19 cellular contexts compared by ENCODE assay signal in the genomic region with DNA sequence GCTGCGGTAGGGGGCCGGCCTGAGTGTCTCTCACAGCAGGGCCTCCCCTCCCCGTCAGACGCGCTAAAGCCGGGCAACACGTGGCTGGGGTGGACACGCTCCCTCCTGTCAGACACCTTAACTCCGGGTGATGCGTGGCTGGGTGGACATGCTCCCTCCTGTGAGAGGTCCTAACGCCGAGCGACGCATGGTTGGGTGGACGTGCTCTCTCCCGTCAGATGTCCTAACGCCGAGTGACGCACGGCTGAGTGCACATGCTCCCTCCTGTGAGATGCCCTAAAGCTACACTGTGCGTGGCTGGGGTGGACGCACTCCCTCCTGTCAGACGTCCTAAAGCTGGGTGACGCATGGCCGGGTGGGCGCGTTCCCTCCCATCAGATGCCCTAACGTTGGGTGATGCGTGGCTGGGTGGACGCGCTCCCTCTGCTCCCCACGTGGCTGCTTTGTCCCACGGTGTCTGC.
DNase-seq lines count a peak whose midpoint lies in the region; ATAC-seq and TF ChIP-seq lines count a peak whose summit lies in the region.
"Had no signal": no experiment of that assay in that cellular context is flagged by ENCODE, and none has a peak within 500 bp of the region (broad histone marks: within the 10 kb centered on the region; RNA-seq: fewer than 3 reads in every experiment).

No MANE protein-coding gene starts in this region.

- no peak overlapping the region for H3K56ac ChIP-seq in IMR-90 (ENCODE audit: extremely low read depth, insufficient read depth, low read length)

- WGBS in IMR-90 (ENCODE audit: extremely low coverage in 2 of 2, insufficient read length in 1 of 2), 2 experiments = 94% methylated on average over 21 of the region's 33 CpGs; no CpG with 5 or more reads in 1 of the 2 experiments
- WGBS in mesenchymal stem cell = 97% methylated on average over 33 of the region's 33 CpGs

- H3K27me3 ChIP-seq in IMR-90 (ENCODE audit: control insufficient read depth, insufficient read depth, low read length) (no peaks in the 10 kb centered on the region), mesenchymal stem cell (ENCODE audit: control insufficient read depth in 1 of 2, insufficient read depth in 1 of 2, low read length in 2 of 2) (no peaks in the 10 kb centered on the region)
- H3K27me3 ChIP-seq: BLaER1, SJSA1 had no signal

- peaks cover 3% of the 10 kb centered on the region; the same call in 1 of the 2 replicates for H3K9me3 ChIP-seq in IMR-90 (ENCODE audit: control insufficient read depth, insufficient read depth, low read length)
- no peaks in the 10 kb centered on the region for H3K9me3 ChIP-seq in mesenchymal stem cell (ENCODE audit: control insufficient read depth, low read length)
- H3K9me3 ChIP-seq: SJSA1 had no signal

- H3K23ac ChIP-seq in IMR-90 (ENCODE audit: low read depth, low read length) = no peak overlapping the region
- no peak overlapping the region for H3K23ac ChIP-seq in mesenchymal stem cell (ENCODE audit: low read length in 2 of 2)

- dilution Hi-C loops in IMR-90 (cut with HindIII; ENCODE audit: low sequenced_read_pairs, unreplicated experiment) = no loop called here

- H3K4me1 ChIP-seq in IMR-90 (ENCODE audit: control insufficient read depth, insufficient read depth, low read length) (no peaks in the 10 kb centered on the region), mesenchymal stem cell (ENCODE audit: control insufficient read depth, insufficient read depth, low read depth, low read length) (peaks cover 25% of the 10 kb centered on the region)
- H3K4me1 ChIP-seq: SJSA1 had no signal

- H3K36me3 Mint-ChIP-seq in T-cell = peaks cover 50% of the 10 kb centered on the region
- H3K36me3 Mint-ChIP-seq in naive thymus-derived CD8-positive, alpha-beta T cell = peaks cover 0 to 26% (median 16%) of the 10 kb centered on the region in 3 donors

- H3K9me1 ChIP-seq in IMR-90 (ENCODE audit: insufficient read depth, low read length) = peaks cover 3% of the 10 kb centered on the region; the same call in 1 of the 2 replicates

- intact Hi-C loops in IMR-90 (cut with micrococcal nuclease) (no loop called here), Right ventricle myocardium superior (cut with DNase I) (no loop called here), sciatic nerve (cut with DNase I) (no loop called here)

- no peak overlapping the region for H2BK15ac ChIP-seq in IMR-90 (ENCODE audit: low read depth, low read length)
- no peak overlapping the region for H2BK15ac ChIP-seq in mesenchymal stem cell (ENCODE audit: low read depth, poor library complexity, severe bottlenecking)

- H3K27me3 Mint-ChIP-seq in T-cell = no peaks in the 10 kb centered on the region
- no peaks in the 10 kb centered on the region for H3K27me3 Mint-ChIP-seq in naive thymus-derived CD8-positive, alpha-beta T cell
- H3K27me3 Mint-ChIP-seq: stimulated activated naive CD8-positive, alpha-beta T cell treated with anti-CD3 and anti-CD28 coated beads, Interleukin-15, Interleukin-2, amounts not matched to agents 100 ng/mL and 50 ng/mL, for 24 hours had no signal

- peaks cover 0 to 5% (median 0%) of the 10 kb centered on the region in 3 donors for H3K4me1 Mint-ChIP-seq in T-cell
- peaks cover 0 to 4% (median 0%) of the 10 kb centered on the region in 4 donors for H3K4me1 Mint-ChIP-seq in naive thymus-derived CD8-positive, alpha-beta T cell

- CTCF ChIA-PET in IMR-90 (lab: Yijun Ruan, JAX) (no interaction called here), T-cell (lab: Charles Lee) (interaction anchor here in 1 of 2 donors (0.7 kb wide), 1 partner anchor 11 kb away, joined by 3 read pairs; no protein-coding TSS in a partner anchor), RWPE1 (lab: Yijun Ruan, JAX) (no interaction called here)

- TF ChIP-seq RAD21 in IMR-90 (IDR thresholded peaks at IDR 0.05; ENCODE audit: low read length) = no peak

- H3K27ac ChIP-seq in IMR-90 (ENCODE audit: insufficient read depth, low read length) = no peak overlapping the region
- H3K27ac ChIP-seq in mesenchymal stem cell (ENCODE audit: low read length, poor library complexity, severe bottlenecking) = no peak overlapping the region
- H3K27ac ChIP-seq in RWPE1 = no peak overlapping the region
- H3K27ac ChIP-seq: BLaER1, SJSA1, WERI-Rb-1 had no signal

- H4K20me1 ChIP-seq in IMR-90 (ENCODE audit: insufficient read depth, low read length) = no peaks in the 10 kb centered on the region
- H4K20me1 ChIP-seq: BLaER1 had no signal

- ATAC-seq in IMR-90 (ENCODE audit: low read depth) (no peak), Right ventricle myocardium superior (ENCODE audit: poor library complexity) (peak; percentile 7), sciatic nerve (peak; percentile 27), T-cell (replicated peaks in 1 of 4) (no peak)
- no peak for ATAC-seq in naive thymus-derived CD8-positive, alpha-beta T cell
- ATAC-seq: PC-3 had no signal

- BruUV-seq in IMR-90 (replicated peaks; lab: Mats Ljungman, UMichigan) = no TSS peak

- H4K8ac ChIP-seq in IMR-90 (ENCODE audit: low read depth in 2 of 2, low read length in 2 of 2) = no peak overlapping the region
- H4K8ac ChIP-seq in mesenchymal stem cell (ENCODE audit: low read length) = no peak overlapping the region

- no peak overlapping the region for H2AK5ac ChIP-seq in IMR-90 (ENCODE audit: low read depth, low read length)
- no peak overlapping the region for H2AK5ac ChIP-seq in mesenchymal stem cell (ENCODE audit: low read length, severe bottlenecking)

- H2AK9ac ChIP-seq in IMR-90 (replicated peaks; ENCODE audit: low read depth, low read length, poor library complexity) = no peak overlapping the region

- TF ChIP-seq POLR2A in IMR-90 (IDR thresholded peaks at IDR 0.05; ENCODE audit: low read depth, low read length) = no peak

- no peak for DNase-seq in IMR-90
- no peak for DNase-seq in Right ventricle myocardium superior
- DNase-seq in mesenchymal stem cell = no peak
- DNase-seq in sciatic nerve (ENCODE audit: low spot score) = peak; percentile 59
- DNase-seq in SKM-1 (lab: John Stamatoyannopoulos, UW; ENCODE audit: unreplicated experiment) = no peak
- no peak for DNase-seq in T-cell
- DNase-seq in naive thymus-derived CD8-positive, alpha-beta T cell = no peak
- DNase-seq in RWPE1 (ENCODE audit: low spot score) = no peak
- DNase-seq: activated CD4-positive, alpha-beta T cell treated with anti-CD3 and anti-CD28 coated beads, Interleukin-2, amount 50 U/mL, for 4 hours; anterior cingulate cortex; effector CD4-positive, alpha-beta T cell; NCI-H1417 treated with DMSO at 0.1 percent for 48 hours; NCI-H2171; NCI-H774; PC-3; WERI-Rb-1 had no signal

- H2AFZ ChIP-seq in IMR-90 (replicated peaks; ENCODE audit: low read length, poor library complexity) (peak overlapping the region; percentile 32), mesenchymal stem cell (ENCODE audit: low read depth, low read length) (no peak overlapping the region)

- H3K4me3 ChIP-seq in IMR-90 (ENCODE audit: insufficient read depth, low read depth, low read length) = no peak overlapping the region
- peak overlapping the region in 1 of 2 experiments; percentile 9 for H3K4me3 ChIP-seq in mesenchymal stem cell (ENCODE audit: insufficient read depth in 1 of 2, low read depth in 1 of 2, low read length in 2 of 2)
- H3K4me3 ChIP-seq: BLaER1, SJSA1 had no signal

- H3K14ac ChIP-seq in IMR-90 (replicated peaks; ENCODE audit: low read depth, low read length) (no peak overlapping the region), mesenchymal stem cell (ENCODE audit: low read length in 2 of 2) (no peak overlapping the region)

- H4K91ac ChIP-seq in IMR-90 (ENCODE audit: insufficient read depth, low read depth, low read length) = no peak overlapping the region
- peak overlapping the region; percentile 66 for H4K91ac ChIP-seq in mesenchymal stem cell (ENCODE audit: low read length)

- peaks cover 38% of the 10 kb centered on the region for H3K36me3 ChIP-seq in IMR-90 (ENCODE audit: control insufficient read depth, insufficient read depth, low read length)
- peaks cover 27 to 52% of the 10 kb centered on the region in 2 experiments for H3K36me3 ChIP-seq in mesenchymal stem cell (ENCODE audit: control insufficient read depth in 1 of 2, insufficient read depth in 2 of 2, low read depth in 1 of 2, low read length in 2 of 2)
- H3K36me3 ChIP-seq: SJSA1 had no signal

- no peak overlapping the region for H4K5ac ChIP-seq in IMR-90 (ENCODE audit: low read depth, low read length)

- H2BK20ac ChIP-seq in IMR-90 (ENCODE audit: low read depth, low read length) = no peak overlapping the region

- H2BK120ac ChIP-seq in IMR-90 (ENCODE audit: low read depth, low read length) (no peak overlapping the region), mesenchymal stem cell (ENCODE audit: low read depth, low read length) (no peak overlapping the region)

- H3K4ac ChIP-seq in IMR-90 (ENCODE audit: low read depth, low read length) = no peak overlapping the region
- no peak overlapping the region for H3K4ac ChIP-seq in mesenchymal stem cell (ENCODE audit: low read depth in 1 of 2, low read length in 2 of 2)

- H3K27ac Mint-ChIP-seq in T-cell = no peak overlapping the region
- H3K27ac Mint-ChIP-seq in naive thymus-derived CD8-positive, alpha-beta T cell = no peak overlapping the region
- H3K27ac Mint-ChIP-seq: stimulated activated naive CD8-positive, alpha-beta T cell treated with anti-CD3 and anti-CD28 coated beads, Interleukin-15, Interleukin-2, amounts not matched to agents 100 ng/mL and 50 ng/mL, for 24 hours had no signal

- H3K4me2 ChIP-seq in IMR-90 (ENCODE audit: low read depth, low read length) (no peak overlapping the region), mesenchymal stem cell (ENCODE audit: low read length, poor library complexity, severe bottlenecking) (peak overlapping the region; percentile 79)
- H3K4me2 ChIP-seq: BLaER1 had no signal

- no peak overlapping the region for H2BK12ac ChIP-seq in mesenchymal stem cell (ENCODE audit: low read length in 2 of 2)

- H2BK5ac ChIP-seq in IMR-90 (ENCODE audit: low read depth, low read length, poor library complexity, severe bottlenecking) = no peak overlapping the region
- H2BK5ac ChIP-seq in mesenchymal stem cell (ENCODE audit: low read depth, low read length, poor library complexity, severe bottlenecking) = no peak overlapping the region

- H3K18ac ChIP-seq in IMR-90 (ENCODE audit: low read depth, low read length) (no peak overlapping the region), mesenchymal stem cell (ENCODE audit: low read depth in 1 of 2, low read length in 2 of 2) (no peak overlapping the region)

- H3K9me3 Mint-ChIP-seq in T-cell = no peaks in the 10 kb centered on the region
- no peaks in the 10 kb centered on the region for H3K9me3 Mint-ChIP-seq in naive thymus-derived CD8-positive, alpha-beta T cell
- H3K9me3 Mint-ChIP-seq: stimulated activated naive CD8-positive, alpha-beta T cell treated with anti-CD3 and anti-CD28 coated beads, Interleukin-15, Interleukin-2, amounts not matched to agents 100 ng/mL and 50 ng/mL, for 24 hours had no signal

- H3K4me3 Mint-ChIP-seq in T-cell = no peak overlapping the region
- no peak overlapping the region for H3K4me3 Mint-ChIP-seq in naive thymus-derived CD8-positive, alpha-beta T cell
- H3K4me3 Mint-ChIP-seq: stimulated activated naive CD8-positive, alpha-beta T cell treated with anti-CD3 and anti-CD28 coated beads, Interleukin-15, Interleukin-2, amounts not matched to agents 100 ng/mL and 50 ng/mL, for 24 hours had no signal

- no peak overlapping the region for H3K9ac ChIP-seq in IMR-90 (ENCODE audit: low read depth, low read length)
- H3K9ac ChIP-seq in mesenchymal stem cell (ENCODE audit: low read length) = no peak overlapping the region
- H3K9ac ChIP-seq: BLaER1 had no signal

- no peak for TF ChIP-seq CTCF in IMR-90 (conservative IDR thresholded peaks at IDR 0.05; ENCODE audit: low read depth, low read length)
- TF ChIP-seq CTCF in RWPE1 (conservative IDR thresholded peaks at IDR 0.05; ENCODE audit: low read depth) = no peak

- H3K79me1 ChIP-seq in IMR-90 (ENCODE audit: low read depth in 1 of 2, low read length in 2 of 2) (no peaks in the 10 kb centered on the region), mesenchymal stem cell (replicated peaks; ENCODE audit: low read length, poor library complexity, severe bottlenecking) (no peaks in the 10 kb centered on the region)

- POLR2A ChIA-PET in IMR-90 (lab: Charles Lee; ENCODE audit: unreplicated experiment) (no interaction called here), T-cell (lab: Charles Lee) (no interaction called here), RWPE1 (lab: Yijun Ruan, JAX; ENCODE audit: low non-redundant PET) (no interaction called here)
- POLR2A ChIA-PET in naive thymus-derived CD8-positive, alpha-beta T cell (lab: Charles Lee) = no interaction called here

- in situ Hi-C loops in IMR-90 (cut with MboI; ENCODE audit: low sequenced_read_pairs) = no loop called here

Comparison
In these comparisons a context has a peak if more than half of its experiments do, and no peak if none do; other contexts are left out.
1. ATAC-seq: peak in Right ventricle myocardium superior (single experiment) and sciatic nerve (single experiment); none in IMR-90 (single experiment), T-cell (0 of 4) and naive thymus-derived CD8-positive, alpha-beta T cell (0 of 2).